Comparison of ENCODE assay signal across 12 cellular contexts in the genomic region with DNA sequence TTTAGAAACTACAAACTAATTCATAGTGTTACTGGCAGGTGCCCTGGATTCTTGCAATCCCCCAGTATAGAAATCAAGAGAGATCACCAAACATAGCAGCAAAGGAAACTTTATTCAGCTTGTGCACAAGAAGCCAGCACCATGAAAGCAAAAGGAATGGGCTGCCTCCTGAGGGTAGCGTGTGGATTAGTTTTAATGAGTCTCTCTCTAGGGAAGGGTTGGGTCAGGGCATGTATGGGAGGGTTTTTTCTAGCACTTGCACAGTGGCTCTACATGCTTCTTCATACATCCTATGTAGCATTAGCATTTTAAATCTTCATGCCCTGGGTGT. TPM values are rescaled to one million over a fixed set of nuclear protein-coding genes. Genes with fewer than 3 reads are reported as not detected.
A peak's percentile ranks its signal among the peaks of the same experiment; 100 is the strongest.
DNase-seq lines count a peak whose midpoint lies in the region; ATAC-seq, FAIRE-seq and TF ChIP-seq lines count a peak whose summit lies in the region.
"Had no signal": no experiment of that assay in that cellular context is flagged by ENCODE, and none has a peak within 500 bp of the region (broad histone marks: within the 10 kb centered on the region; RNA-seq: fewer than 3 reads in every experiment).

No MANE protein-coding gene starts in this region.

- CTCF ChIA-PET in MCF 10A (lab: Yijun Ruan, JAX): interaction anchor here (1.1 kb wide), 1 partner anchor 56 kb away, joined by 4 read pairs; no protein-coding TSS in a partner anchor

- peak overlapping the region; percentile 11 for H3K4me3 ChIP-seq in Jurkat, Clone E6-1 (ENCODE audit: low read length)
- H3K4me3 ChIP-seq: gastrocnemius medialis had no signal

- no TSS peak for BruUV-seq in MCF 10A (replicated peaks; lab: Mats Ljungman, UMichigan)

- peak overlapping the region; percentile 95 for H3K27ac Mint-ChIP-seq in T-helper 1 cell treated with Interleukin-12 subunit alpha and Interleukin-12 subunit beta and Interleukin-4 antibody, amounts not matched to agents 30 μg/mL and 1 μg/mL, for 36 hours
- H3K27ac Mint-ChIP-seq in activated T-helper 17 cell treated with anti-CD3 and anti-CD28 coated beads, Interleukin-2, amount 50 U/mL, for 72 hours: peak overlapping the region; percentile 97
- H3K27ac Mint-ChIP-seq in natural killer cell (peak overlapping the region; percentile 89 to 92), MCF 10A (ENCODE audit: low read depth, unreplicated experiment) (no peak overlapping the region)
- H3K27ac Mint-ChIP-seq: H9 had no signal

- intact Hi-C loops in natural killer cell (cut with micrococcal nuclease): loop anchor here (1.0 to 5.0 kb wide), 4 partner anchors 39 to 173 kb away; a partner anchor contains a TSS
- intact Hi-C loops in MCF 10A (cut with micrococcal nuclease): no loop called here

- TF ChIP-seq CTCF in natural killer cell (IDR thresholded peaks at IDR 0.05): no peak
- TF ChIP-seq CTCF in MCF 10A (IDR thresholded peaks at IDR 0.05; ENCODE audit: unreplicated experiment): no peak

- no peaks in the 10 kb centered on the region for H3K9me3 Mint-ChIP-seq in T-helper 1 cell treated with Interleukin-12 subunit alpha and Interleukin-12 subunit beta and Interleukin-4 antibody, amounts not matched to agents 30 μg/mL and 1 μg/mL, for 36 hours
- no peaks in the 10 kb centered on the region for H3K9me3 Mint-ChIP-seq in activated T-helper 17 cell treated with anti-CD3 and anti-CD28 coated beads, Interleukin-2, amount 50 U/mL, for 72 hours
- no peaks in the 10 kb centered on the region for H3K9me3 Mint-ChIP-seq in natural killer cell
- no peaks in the 10 kb centered on the region for H3K9me3 Mint-ChIP-seq in MCF 10A (ENCODE audit: unreplicated experiment)
- H3K9me3 Mint-ChIP-seq: H9 had no signal

- no peak for ATAC-seq in activated T-helper 17 cell treated with anti-CD3 and anti-CD28 coated beads, Interleukin-2, amount 50 U/mL, for 72 hours (replicated peaks)
- no peak for ATAC-seq in natural killer cell
- ATAC-seq: gastrocnemius medialis had no signal

- DNase-seq in T-helper 1 cell: no peak
- no peak for DNase-seq in Jurkat, Clone E6-1 (ENCODE audit: low read depth, low spot score)
- no peak for DNase-seq in natural killer cell
- DNase-seq in MCF 10A (ENCODE audit: unreplicated experiment): no peak
- DNase-seq in activated gamma-delta T cell treated with Interleukin-2 at 50 U/mL for 16 hours: no peak
- DNase-seq in GM19239 (ENCODE audit: insufficient read length, low spot score): no peak
- DNase-seq: 8988T, COR-L47, gastrocnemius medialis, H9 had no signal

- H3K36me3 Mint-ChIP-seq in T-helper 1 cell treated with Interleukin-12 subunit alpha and Interleukin-12 subunit beta and Interleukin-4 antibody, amounts not matched to agents 30 μg/mL and 1 μg/mL, for 36 hours (ENCODE audit: low read depth): peaks cover 9% of the 10 kb centered on the region
- no peaks in the 10 kb centered on the region for H3K36me3 Mint-ChIP-seq in activated T-helper 17 cell treated with anti-CD3 and anti-CD28 coated beads, Interleukin-2, amount 50 U/mL, for 72 hours (ENCODE audit: low read depth)
- H3K36me3 Mint-ChIP-seq in natural killer cell (no peaks in the 10 kb centered on the region), MCF 10A (ENCODE audit: insufficient read depth, unreplicated experiment) (no peaks in the 10 kb centered on the region)

- H3K27me3 Mint-ChIP-seq in T-helper 1 cell treated with Interleukin-12 subunit alpha and Interleukin-12 subunit beta and Interleukin-4 antibody, amounts not matched to agents 30 μg/mL and 1 μg/mL, for 36 hours (ENCODE audit: low read depth): no peaks in the 10 kb centered on the region
- H3K27me3 Mint-ChIP-seq in activated T-helper 17 cell treated with anti-CD3 and anti-CD28 coated beads, Interleukin-2, amount 50 U/mL, for 72 hours: no peaks in the 10 kb centered on the region
- H3K27me3 Mint-ChIP-seq in natural killer cell (ENCODE audit: low read depth in 2 of 2): no peaks in the 10 kb centered on the region
- H3K27me3 Mint-ChIP-seq in MCF 10A (ENCODE audit: insufficient read depth, unreplicated experiment): no peaks in the 10 kb centered on the region

- no peak for FAIRE-seq in GM19239 (lab: Jason Lieb, UNC)

- H3K4me1 Mint-ChIP-seq in T-helper 1 cell treated with Interleukin-12 subunit alpha and Interleukin-12 subunit beta and Interleukin-4 antibody, amounts not matched to agents 30 μg/mL and 1 μg/mL, for 36 hours (ENCODE audit: low read depth): peaks cover 41% of the 10 kb centered on the region
- peaks cover 25% of the 10 kb centered on the region for H3K4me1 Mint-ChIP-seq in activated T-helper 17 cell treated with anti-CD3 and anti-CD28 coated beads, Interleukin-2, amount 50 U/mL, for 72 hours
- peaks cover 26 to 32% of the 10 kb centered on the region in 2 donors for H3K4me1 Mint-ChIP-seq in natural killer cell
- H3K4me1 Mint-ChIP-seq in MCF 10A (ENCODE audit: insufficient read depth, unreplicated experiment): no peaks in the 10 kb centered on the region

- peak overlapping the region; percentile 80 for H3K4me3 Mint-ChIP-seq in T-helper 1 cell treated with Interleukin-12 subunit alpha and Interleukin-12 subunit beta and Interleukin-4 antibody, amounts not matched to agents 30 μg/mL and 1 μg/mL, for 36 hours
- peak overlapping the region; percentile 93 for H3K4me3 Mint-ChIP-seq in activated T-helper 17 cell treated with anti-CD3 and anti-CD28 coated beads, Interleukin-2, amount 50 U/mL, for 72 hours
- H3K4me3 Mint-ChIP-seq in natural killer cell: peak overlapping the region; percentile 77
- no peak overlapping the region for H3K4me3 Mint-ChIP-seq in MCF 10A (ENCODE audit: unreplicated experiment)
- H3K4me3 Mint-ChIP-seq: H9 had no signal

- POLR2A ChIA-PET in MCF 10A (lab: Yijun Ruan, JAX): interaction anchor here (1.0 to 1.2 kb wide), 2 partner anchors 13 to 55 kb away, joined by 3 to 4 read pairs; a partner anchor contains a TSS

RNA-seq across cellular contexts. Expression of a gene that starts 38.4 kb away (rescaled TPM):
- 23.0 TPM for polyA plus RNA-seq in Jurkat, Clone E6-1 (2012; ENCODE audit: insufficient read depth, insufficient read length)
- 10 to 100 TPM; 14.2 to 19.9 TPM for total RNA-seq in activated T-helper 17 cell treated with anti-CD3 and anti-CD28 coated beads, Interleukin-2, amount 50 U/mL, for 72 hours
- total RNA-seq in natural killer cell (1 to 10 TPM; 7.4 to 9.7 (median 7.6) TPM), MCF 10A (2022) (18.2 and 21.6 TPM in 2 replicates)

RNA-seq across cellular contexts. Expression of a gene that starts 44.1 kb away (rescaled TPM):
- 717 TPM for polyA plus RNA-seq in Jurkat, Clone E6-1 (2012; ENCODE audit: insufficient read depth, insufficient read length)
- 100 to 1,000 TPM; 316 to 358 TPM for total RNA-seq in activated T-helper 17 cell treated with anti-CD3 and anti-CD28 coated beads, Interleukin-2, amount 50 U/mL, for 72 hours
- total RNA-seq in natural killer cell (100 to 1,000 TPM; 125 to 130 (median 129) TPM), MCF 10A (2022) (444 and 575 TPM in 2 replicates)

RNA-seq across cellular contexts. Expression of a gene that starts 54.7 kb away (rescaled TPM):
- polyA plus RNA-seq in Jurkat, Clone E6-1 (2012; ENCODE audit: insufficient read depth, insufficient read length): 28.7 TPM
- total RNA-seq in activated T-helper 17 cell treated with anti-CD3 and anti-CD28 coated beads, Interleukin-2, amount 50 U/mL, for 72 hours: 100 to 1,000 TPM; 107 to 110 TPM
- total RNA-seq in natural killer cell (100 to 1,000 TPM; 140 to 183 (median 166) TPM), MCF 10A (2022) (71.0 and 96.4 TPM in 2 replicates)
